ENCODE assay signal across 9 cellular contexts in genomic region chr11:71580057-71581003, GRCh38. TPM values are rescaled to one million over a fixed set of nuclear protein-coding genes. Genes with fewer than 3 reads are reported as not detected.
DNase-seq lines count a peak whose midpoint lies in the region; ATAC-seq and TF ChIP-seq lines count a peak whose summit lies in the region.
"Had no signal": no experiment of that assay in that cellular context is flagged by ENCODE, and none has a peak within 500 bp of the region (broad histone marks: within the 10 kb centered on the region; RNA-seq: fewer than 3 reads in every experiment).

No MANE protein-coding gene starts in this region.

- intact Hi-C loops in CD8-positive, alpha-beta T cell (cut with DNase I, micrococcal nuclease) = no loop called here
- intact Hi-C loops in left cardiac atrium (cut with DNase I) = no loop called here

- peaks cover 2% of the 10 kb centered on the region for H3K4me1 Mint-ChIP-seq in CD8-positive, alpha-beta T cell (ENCODE audit: low read depth)
- peaks cover 5% of the 10 kb centered on the region for H3K4me1 Mint-ChIP-seq in activated naive CD8-positive, alpha-beta T cell treated with anti-CD3 and anti-CD28 coated beads, Interleukin-2, amount 50 U/mL, for 24 hours

- POLR2A ChIA-PET in CD8-positive, alpha-beta T cell (lab: Charles Lee) = no interaction called here

- H3K27me3 ChIP-seq in CD8-positive, alpha-beta T cell (ENCODE audit: insufficient read depth, low read length) = no peaks in the 10 kb centered on the region

- CTCF ChIA-PET in CD8-positive, alpha-beta T cell (lab: Charles Lee) = no interaction called here

- H3K9me3 ChIP-seq in CD8-positive, alpha-beta T cell (ENCODE audit: low read length) = no peaks in the 10 kb centered on the region

- peak; percentile 71 for TF ChIP-seq CTCF in CD8-positive, alpha-beta T cell (IDR thresholded peaks at IDR 0.05)

- peak in 1 of 7 experiments; percentile 18 for DNase-seq in CD8-positive, alpha-beta T cell
- peak; percentile 68 for DNase-seq in HCEC 1CT
- peak; percentile 64 to 86 for DNase-seq in NCI-H526 (lab: John Stamatoyannopoulos, UW)
- peak; percentile 29 for DNase-seq in activated naive CD8-positive, alpha-beta T cell treated with anti-CD3 and anti-CD28 coated beads, Interleukin-2, amount 50 U/mL, for 24 hours
- peak; percentile 73 for DNase-seq in left cardiac atrium
- peak; percentile 53 for DNase-seq in putamen (ENCODE audit: low spot score)
- DNase-seq in T-helper 2 cell = no peak

- H3K4me1 ChIP-seq in CD8-positive, alpha-beta T cell (ENCODE audit: insufficient read depth, low read length) = no peaks in the 10 kb centered on the region

- H3K36me3 ChIP-seq in CD8-positive, alpha-beta T cell (ENCODE audit: insufficient read depth, low read length) = no peaks in the 10 kb centered on the region

- H3K9me3 Mint-ChIP-seq in CD8-positive, alpha-beta T cell = no peaks in the 10 kb centered on the region
- H3K9me3 Mint-ChIP-seq in activated naive CD8-positive, alpha-beta T cell treated with anti-CD3 and anti-CD28 coated beads, Interleukin-2, amount 50 U/mL, for 24 hours = no peaks in the 10 kb centered on the region

- H3K4me3 Mint-ChIP-seq in CD8-positive, alpha-beta T cell = no peak overlapping the region
- no peak overlapping the region for H3K4me3 Mint-ChIP-seq in activated naive CD8-positive, alpha-beta T cell treated with anti-CD3 and anti-CD28 coated beads, Interleukin-2, amount 50 U/mL, for 24 hours

- no peak overlapping the region for H3K27ac Mint-ChIP-seq in CD8-positive, alpha-beta T cell
- H3K27ac Mint-ChIP-seq in activated naive CD8-positive, alpha-beta T cell treated with anti-CD3 and anti-CD28 coated beads, Interleukin-2, amount 50 U/mL, for 24 hours = no peak overlapping the region

- ATAC-seq in CD8-positive, alpha-beta T cell = no peak
- no peak for ATAC-seq in activated naive CD8-positive, alpha-beta T cell treated with anti-CD3 and anti-CD28 coated beads, Interleukin-2, amount 50 U/mL, for 24 hours
- ATAC-seq in left cardiac atrium (peak; percentile 89 to 90), HG03175 (IDR thresholded peaks at IDR 0.05; ENCODE audit: unreplicated experiment) (no peak)

- no peak overlapping the region for H3K27ac ChIP-seq in CD8-positive, alpha-beta T cell (ENCODE audit: low read depth, low read length)
- H3K27ac ChIP-seq: skin epidermis had no signal

- no peaks in the 10 kb centered on the region for H3K36me3 Mint-ChIP-seq in CD8-positive, alpha-beta T cell
- H3K36me3 Mint-ChIP-seq in activated naive CD8-positive, alpha-beta T cell treated with anti-CD3 and anti-CD28 coated beads, Interleukin-2, amount 50 U/mL, for 24 hours (ENCODE audit: low read depth) = no peaks in the 10 kb centered on the region

- peaks cover 25% of the 10 kb centered on the region for H3K27me3 Mint-ChIP-seq in CD8-positive, alpha-beta T cell (ENCODE audit: low read depth)
- H3K27me3 Mint-ChIP-seq in activated naive CD8-positive, alpha-beta T cell treated with anti-CD3 and anti-CD28 coated beads, Interleukin-2, amount 50 U/mL, for 24 hours = peaks cover 24% of the 10 kb centered on the region

- H3K4me3 ChIP-seq in CD8-positive, alpha-beta T cell (ENCODE audit: low read depth, low read length) = no peak overlapping the region
- H3K4me3 ChIP-seq: skin epidermis had no signal

RNA-seq across cellular contexts. Expression of gene KRTAP5-11, which starts 2.3 kb away (rescaled TPM):
- not detected for total RNA-seq in CD8-positive, alpha-beta T cell
- total RNA-seq in left cardiac atrium = not detected

RNA-seq across cellular contexts. Expression of gene KRTAP5-10, which starts 15.0 kb away (rescaled TPM):
- total RNA-seq in CD8-positive, alpha-beta T cell = not detected
- total RNA-seq in left cardiac atrium = not detected

RNA-seq across cellular contexts. Expression of gene KRTAP5-9, which starts 32.1 kb away (rescaled TPM):
- total RNA-seq in CD8-positive, alpha-beta T cell = not detected
- not detected for total RNA-seq in left cardiac atrium

RNA-seq across cellular contexts. Expression of gene KRTAP5-8, which starts 42.5 kb away (rescaled TPM):
- under 1 TPM in 1 of 2 experiments, not detected in 1; 0.28 TPM for total RNA-seq in CD8-positive, alpha-beta T cell
- not detected for total RNA-seq in left cardiac atrium

RNA-seq across cellular contexts. Expression of gene KRTAP5-7, which starts 53.3 kb away (rescaled TPM):
- not detected for total RNA-seq in CD8-positive, alpha-beta T cell
- total RNA-seq in left cardiac atrium = not detected

Comparison
In these comparisons a context has a peak if more than half of its experiments do, and no peak if none do; other contexts are left out.
1. ATAC-seq: peak in left cardiac atrium (2 of 2); none in CD8-positive, alpha-beta T cell (single experiment), activated naive CD8-positive, alpha-beta T cell treated with anti-CD3 and anti-CD28 coated beads, Interleukin-2, amount 50 U/mL, for 24 hours (single experiment) and HG03175 (single experiment).
2. DNase-seq: peak in HCEC 1CT (single experiment), NCI-H526 (2 of 2), activated naive CD8-positive, alpha-beta T cell treated with anti-CD3 and anti-CD28 coated beads, Interleukin-2, amount 50 U/mL, for 24 hours (single experiment), left cardiac atrium (single experiment) and putamen (single experiment); none in T-helper 2 cell (0 of 5).